Comparison of ENCODE assay signal across 8 cellular contexts in genomic region chr22:19854778-19855503, GRCh38.
DNase-seq lines count a peak whose midpoint lies in the region; ATAC-seq lines count a peak whose summit lies in the region.

Gene GNB1L (minus strand): TSS chr22:19854874. CDS start chr22:19821355, 33,519 bp downstream.
Gene RTL10 (minus strand): TSS chr22:19854874. CDS start chr22:19852261, 2,613 bp downstream.

- DNase-seq in AG20443 (ENCODE audit: low spot score) (peak; percentile 100), NCI-H345 (lab: John Stamatoyannopoulos, UW) (peak; percentile 94), iris pigment epithelial cell (ENCODE audit: low read depth) (peak; percentile 98)
- peak; percentile 76 to 95 (median 88) for DNase-seq in activated CD4-positive, CD25-positive, alpha-beta regulatory T cell (lab: John Stamatoyannopoulos, UW)
- peak; percentile 94 for DNase-seq in central memory CD4-positive, alpha-beta T cell
- peak; percentile 89 to 91 for DNase-seq in stimulated activated CD4-positive, alpha-beta T cell treated with anti-CD3 and anti-CD28 coated beads, Interleukin-12 subunit alpha, Interleukin-12 subunit beta, amount 100 ng/mL, for 24 hours (ENCODE audit: low read depth in 2 of 2)

- ATAC-seq in GM19025 (IDR thresholded peaks at IDR 0.05; ENCODE audit: low read depth, unreplicated experiment) (peak; percentile 86), HG03280 (IDR thresholded peaks at IDR 0.05; ENCODE audit: unreplicated experiment) (peak; percentile 85)

Comparison
In these comparisons a context has a peak if more than half of its experiments do, and no peak if none do; other contexts are left out.
1. Peak in every context shown above with its lines: DNase-seq and ATAC-seq.